8 cellular contexts compared by ENCODE assay signal in genomic region chr19:18464646-18465045, GRCh38. TPM values are rescaled to one million over a fixed set of nuclear protein-coding genes. Genes with fewer than 3 reads are reported as not detected.
A peak's percentile ranks its signal among the peaks of the same experiment; 100 is the strongest.
DNase-seq lines count a peak whose midpoint lies in the region; ATAC-seq and TF ChIP-seq lines count a peak whose summit lies in the region.

No MANE protein-coding gene starts in this region.

- intact Hi-C loops in prostate gland (cut with DNase I): loop anchor here (5.0 kb wide), 2 partner anchors 38 to 383 kb away; no protein-coding TSS in a partner anchor

- peaks cover 25% of the 10 kb centered on the region for H3K4me1 ChIP-seq in NT2/D1 (ENCODE audit: insufficient read depth, insufficient read length)
- H3K4me1 ChIP-seq in prostate gland (replicated peaks): peaks cover 20% of the 10 kb centered on the region
- no peaks in the 10 kb centered on the region for H3K4me1 ChIP-seq in HAP-1

- H3K4me3 ChIP-seq in NT2/D1 (ENCODE audit: insufficient read length, low read depth) (no peak overlapping the region), fibroblast of the aortic adventitia (ENCODE audit: low read depth, low read length) (no peak overlapping the region), prostate gland (no peak overlapping the region), HAP-1 (no peak overlapping the region)

- H3K9me3 ChIP-seq in NT2/D1 (ENCODE audit: insufficient read depth, low read length): no peaks in the 10 kb centered on the region
- no peaks in the 10 kb centered on the region for H3K9me3 ChIP-seq in prostate gland
- H3K9me3 ChIP-seq in HAP-1: no peaks in the 10 kb centered on the region

- in situ Hi-C loops in HAP-1 (cut with MboI; ENCODE audit: low sequenced_read_pairs): no loop called here

- no peaks in the 10 kb centered on the region for H3K27me3 ChIP-seq in NT2/D1 (ENCODE audit: insufficient read depth, insufficient read length)
- no peaks in the 10 kb centered on the region for H3K27me3 ChIP-seq in prostate gland (replicated peaks; ENCODE audit: insufficient read depth)
- no peaks in the 10 kb centered on the region for H3K27me3 ChIP-seq in HAP-1 (ENCODE audit: low read depth)

- DNase-seq in EL (peak; percentile 68), NT2/D1 (ENCODE audit: low read depth, low spot score) (no peak), fibroblast of the aortic adventitia (ENCODE audit: low read depth) (peak; percentile 95), prostate gland (ENCODE audit: low spot score) (peak; percentile 94), T-helper 9 cell (no peak), retina (no peak), HAP-1 (ENCODE audit: low spot score in 2 of 2) (no peak)

- H3K36me3 ChIP-seq in NT2/D1 (ENCODE audit: insufficient read depth, insufficient read length, low read length) (peaks cover 59% of the 10 kb centered on the region), prostate gland (no peaks in the 10 kb centered on the region), HAP-1 (replicated peaks) (peaks cover 22% of the 10 kb centered on the region)

- ATAC-seq in GM21526 (IDR thresholded peaks at IDR 0.05; ENCODE audit: low FRiP score, unreplicated experiment): no peak

- peak overlapping the region; percentile 74 for H3K27ac ChIP-seq in prostate gland

- WGBS in prostate gland: 5% methylated on average over 8 of the region's 8 CpGs

- peak; percentile 39 for TF ChIP-seq POLR2A in prostate gland (IDR thresholded peaks at IDR 0.05)

- peak overlapping the region; percentile 7 for H3K9ac ChIP-seq in NT2/D1 (ENCODE audit: insufficient read length, low read depth)

- no peak for TF ChIP-seq CTCF in fibroblast of the aortic adventitia (IDR thresholded peaks at IDR 0.05; ENCODE audit: insufficient read depth, low read length)
- peak in 2 of 4 experiments; percentile 5 for TF ChIP-seq CTCF in prostate gland (IDR thresholded peaks at IDR 0.05)

RNA-seq across cellular contexts. Expression of gene ISYNA1, which starts 26.7 kb away (rescaled TPM):
- total RNA-seq in fibroblast of the aortic adventitia (ENCODE audit: low replicate concordance) (6.3 and 42.1 TPM in 2 replicates), prostate gland (100 to 1,000 TPM in 1 of 2 donors, 10 to 100 TPM in 1; 71.6 to 690 TPM)

RNA-seq across cellular contexts. Expression of gene SSBP4, which starts 45.4 kb away (rescaled TPM):
- total RNA-seq in fibroblast of the aortic adventitia (ENCODE audit: low replicate concordance) (66.7 and 76.4 TPM in 2 replicates), prostate gland (100 to 1,000 TPM in 1 of 2 donors, 10 to 100 TPM in 1; 71.5 to 120 TPM)

RNA-seq across cellular contexts. Expression of gene ELL, which starts 57.2 kb away (rescaled TPM):
- 6.5 and 10.9 TPM in 2 replicates for total RNA-seq in fibroblast of the aortic adventitia (ENCODE audit: low replicate concordance)
- 10 to 100 TPM; 10.7 to 44.4 TPM for total RNA-seq in prostate gland

Comparison
In these comparisons a context has a peak if more than half of its experiments do, and no peak if none do; other contexts are left out.
1. DNase-seq: peak in EL (single experiment), fibroblast of the aortic adventitia (single experiment) and prostate gland (single experiment); none in NT2/D1 (single experiment), T-helper 9 cell (single experiment), retina (single experiment) and HAP-1 (0 of 2).